Comparison of ENCODE assay signal across 8 cellular contexts in the genomic region with DNA sequence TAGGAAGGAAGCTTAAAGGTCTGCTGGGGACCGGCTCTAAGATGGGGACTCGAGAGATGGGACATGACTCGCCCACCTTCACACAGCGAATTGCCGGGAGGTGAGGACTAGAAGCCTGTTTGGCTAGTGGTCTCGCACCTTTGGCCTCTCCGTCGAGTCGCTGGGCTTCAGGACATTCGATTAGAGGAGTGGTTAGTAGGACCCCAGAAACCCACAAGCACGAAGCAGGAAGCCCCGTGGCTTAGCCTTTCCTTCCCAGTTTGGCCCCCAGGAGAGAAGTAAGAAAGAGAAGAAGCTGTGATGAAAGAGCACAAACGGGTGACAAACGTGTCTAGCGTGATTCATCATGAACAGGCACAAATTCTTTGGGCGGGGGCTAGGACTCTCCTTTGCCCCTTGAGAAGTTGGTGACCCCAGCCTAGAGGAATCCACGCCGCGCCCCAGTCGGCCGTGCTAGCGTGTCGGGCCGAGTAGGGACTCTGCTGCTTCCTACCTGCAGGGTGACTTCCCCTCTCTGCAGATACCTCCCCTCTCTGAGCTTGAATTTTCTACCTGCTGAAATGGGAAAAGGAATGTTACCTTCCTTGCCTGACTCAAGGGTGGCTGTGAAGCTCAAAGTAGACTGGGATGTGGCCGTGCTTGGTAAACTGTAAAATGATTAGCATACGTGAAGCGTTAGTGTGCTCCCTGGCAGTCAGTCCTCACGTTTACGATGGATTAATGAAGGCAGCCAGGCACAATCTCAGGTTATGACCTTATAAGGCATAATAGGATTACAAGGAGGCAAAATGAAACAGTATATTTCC. TPM values are rescaled to one million over a fixed set of nuclear protein-coding genes. Genes with fewer than 3 reads are reported as not detected.
DNase-seq lines count a peak whose midpoint lies in the region; ATAC-seq and TF ChIP-seq lines count a peak whose summit lies in the region.

No MANE protein-coding gene starts in this region.

- TF ChIP-seq CTCF in C4-2B (conservative IDR thresholded peaks at IDR 0.05): no peak
- TF ChIP-seq CTCF in HFF-Myc (IDR thresholded peaks at IDR 0.05; ENCODE audit: low read depth, low read length, missing control alignments): no peak
- peak in 1 of 3 donors; percentile 5 for TF ChIP-seq CTCF in breast epithelium (IDR thresholded peaks at IDR 0.05)
- TF ChIP-seq CTCF in kidney epithelial cell (IDR thresholded peaks at IDR 0.05; ENCODE audit: insufficient read depth, low read length, poor library complexity, severe bottlenecking): no peak

- no peak for TF ChIP-seq POLR2A in breast epithelium (IDR thresholded peaks at IDR 0.05)

- H3K4me3 Mint-ChIP-seq in stimulated activated memory B cell treated with anti-CD40 and anti-IgM and Interleukin-4, amounts not matched to agents 10 μg/mL and 1 μg/mL and 100 μg/mL, for 72 hours: peak overlapping the region; percentile 98

- no peak for ATAC-seq in stimulated activated memory B cell treated with anti-CD40 and anti-IgM and Interleukin-4, amounts not matched to agents 10 μg/mL and 1 μg/mL and 100 μg/mL, for 72 hours

- no peaks in the 10 kb centered on the region for H3K9me3 ChIP-seq in breast epithelium

- H3K36me3 ChIP-seq in breast epithelium (no peaks in the 10 kb centered on the region), kidney epithelial cell (ENCODE audit: control insufficient read depth, insufficient read depth, low read length) (no peaks in the 10 kb centered on the region)

- H3K9me3 Mint-ChIP-seq in stimulated activated memory B cell treated with anti-CD40 and anti-IgM and Interleukin-4, amounts not matched to agents 10 μg/mL and 1 μg/mL and 100 μg/mL, for 72 hours: no peaks in the 10 kb centered on the region

- H3K36me3 Mint-ChIP-seq in stimulated activated memory B cell treated with anti-CD40 and anti-IgM and Interleukin-4, amounts not matched to agents 10 μg/mL and 1 μg/mL and 100 μg/mL, for 72 hours: no peaks in the 10 kb centered on the region

- peak overlapping the region; percentile 78 for H3K27ac ChIP-seq in C4-2B
- H3K27ac ChIP-seq in breast epithelium: peak overlapping the region; percentile 95 to 97

- H3K4me3 ChIP-seq in HFF-Myc (replicated peaks; ENCODE audit: low read depth, low read length) (peak overlapping the region; percentile 79), breast epithelium (peak overlapping the region; percentile 70 to 94 (median 93)), kidney epithelial cell (ENCODE audit: low read depth, low read length) (peak overlapping the region; percentile 55)

- no peak for DNase-seq in HFF-Myc (ENCODE audit: extremely low read depth, low read depth)
- peak; percentile 68 for DNase-seq in RPMI7951 (ENCODE audit: low read depth)
- peak in 1 of 2 donors; percentile 52 for DNase-seq in breast epithelium (ENCODE audit: low spot score in 2 of 2)
- no peak for DNase-seq in kidney epithelial cell (ENCODE audit: low read depth)
- DNase-seq in iPS-NIHi11 (ENCODE audit: low spot score): no peak
- DNase-seq in NCI-H1694 treated with DMSO at 0.1 percent for 48 hours (lab: John Stamatoyannopoulos, UW): no peak

- H3K4me1 ChIP-seq in breast epithelium: peaks cover 0 to 5% of the 10 kb centered on the region in 2 donors

- H3K27me3 ChIP-seq in breast epithelium (no peaks in the 10 kb centered on the region), kidney epithelial cell (ENCODE audit: control insufficient read depth, insufficient read depth, low read length) (no peaks in the 10 kb centered on the region)

- intact Hi-C loops in breast epithelium (cut with DNase I; ENCODE audit: low total_unique reads): loop anchor here (5.0 to 10.0 kb wide), 2 partner anchors 89 to 1616 kb away; no protein-coding TSS in a partner anchor

- peaks cover 22% of the 10 kb centered on the region for H3K27me3 Mint-ChIP-seq in stimulated activated memory B cell treated with anti-CD40 and anti-IgM and Interleukin-4, amounts not matched to agents 10 μg/mL and 1 μg/mL and 100 μg/mL, for 72 hours

- H3K27ac Mint-ChIP-seq in stimulated activated memory B cell treated with anti-CD40 and anti-IgM and Interleukin-4, amounts not matched to agents 10 μg/mL and 1 μg/mL and 100 μg/mL, for 72 hours: peak overlapping the region; percentile 86

- peaks cover 62% of the 10 kb centered on the region for H3K4me1 Mint-ChIP-seq in stimulated activated memory B cell treated with anti-CD40 and anti-IgM and Interleukin-4, amounts not matched to agents 10 μg/mL and 1 μg/mL and 100 μg/mL, for 72 hours

RNA-seq across cellular contexts. Expression of a gene that starts 1.1 kb away (rescaled TPM):
- 102 and 123 TPM in 2 replicates for total RNA-seq in RPMI7951 (2014; rRNA removed; shearing (Covaris generic))
- 100 to 1,000 TPM in 2 of 3 donors, 10 to 100 TPM in 1; 77.1 to 279 (median 252) TPM for total RNA-seq in breast epithelium
- 59.8 and 68.1 TPM in 2 replicates for total RNA-seq in kidney epithelial cell

RNA-seq across cellular contexts. Expression of a gene that starts 9.7 kb away (rescaled TPM):
- total RNA-seq in RPMI7951 (2014; rRNA removed; shearing (Covaris generic)): 27.8 and 33.5 TPM in 2 replicates
- total RNA-seq in breast epithelium (10 to 100 TPM; 74.8 to 91.9 (median 88.2) TPM), kidney epithelial cell (21.1 and 25.4 TPM in 2 replicates)
